ENCODE assay signal across 10 cellular contexts in the genomic region with DNA sequence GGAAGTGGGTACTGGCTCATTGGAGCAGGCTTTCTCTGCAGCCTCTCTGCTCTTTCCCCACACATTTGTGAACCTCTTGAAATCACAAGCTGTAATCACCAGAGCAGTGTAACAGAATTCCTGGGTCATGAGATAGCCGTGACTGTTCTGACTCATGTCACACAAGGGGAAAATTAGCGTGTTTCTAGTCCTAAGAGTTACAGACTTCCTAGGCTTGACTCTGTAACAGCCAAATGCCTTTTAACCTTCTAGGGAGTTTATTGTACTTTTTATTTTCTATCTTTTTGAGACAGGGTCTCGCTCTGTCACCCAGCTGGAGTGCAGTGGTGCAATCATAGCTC. TPM values are rescaled to one million over a fixed set of nuclear protein-coding genes. Genes with fewer than 3 reads are reported as not detected.
A peak's percentile ranks its signal among the peaks of the same experiment; 100 is the strongest.
DNase-seq lines count a peak whose midpoint lies in the region; ATAC-seq, FAIRE-seq and TF ChIP-seq lines count a peak whose summit lies in the region.
"Had no signal": no experiment of that assay in that cellular context is flagged by ENCODE, and none has a peak within 500 bp of the region (broad histone marks: within the 10 kb centered on the region; RNA-seq: fewer than 3 reads in every experiment).

No MANE protein-coding gene starts in this region.

- H3K27me3 ChIP-seq in GM12878 (replicated peaks in 1 of 2; ENCODE audit: control insufficient read depth in 2 of 2, insufficient read depth in 2 of 2, low read length in 1 of 2) (no peaks in the 10 kb centered on the region), HepG2 (ENCODE audit: control insufficient read depth in 1 of 2, insufficient read depth in 2 of 2, low read length in 2 of 2) (no peaks in the 10 kb centered on the region)

- TF ChIP-seq POLR2A in GM12878 (IDR thresholded peaks at IDR 0.05; ENCODE audit: low read depth, low read length) (no peak), HepG2 (IDR thresholded peaks at IDR 0.05; ENCODE audit: insufficient read depth in 1 of 2, low read depth in 2 of 2, low read length in 2 of 2) (no peak)

- H2AFZ ChIP-seq in GM12878 (ENCODE audit: control insufficient read depth, low read depth, low read length), result no peak overlapping the region
- no peak overlapping the region for H2AFZ ChIP-seq in HepG2 (ENCODE audit: low read length)

- peak; percentile 69 for FAIRE-seq in GM12878 (lab: Jason Lieb, UNC)
- no peak for FAIRE-seq in HepG2 (lab: Jason Lieb, UNC)
- FAIRE-seq: GM18507 had no signal

- BruUV-seq in GM12878 (replicated peaks; lab: Mats Ljungman, UMichigan) (no TSS peak), HepG2 (replicated peaks; lab: Mats Ljungman, UMichigan) (no TSS peak)

- POLR2A ChIA-PET in GM12878 (lab: Charles Lee) (interaction anchor here (1.5 to 2.4 kb wide), 3 partner anchors 10 to 22 kb away, joined by 6 to 7 read pairs (median 6); no protein-coding TSS in a partner anchor), HepG2 (lab: Yijun Ruan, JAX) (interaction anchor here (0.8 to 1.0 kb wide), 2 partner anchors 17 to 74 kb away, joined by 3 read pairs; a partner anchor contains a TSS)
- POLR2A ChIA-PET in activated CD4-positive, alpha-beta T cell treated with anti-CD3 and anti-CD28 coated beads for 36 hours (lab: Charles Lee), result no interaction called here

- H4K20me1 ChIP-seq in GM12878 (ENCODE audit: control insufficient read depth, insufficient read depth) (no peaks in the 10 kb centered on the region; the same call in 1 of the 2 replicates), HepG2 (ENCODE audit: insufficient read depth, low read length) (no peaks in the 10 kb centered on the region)

- DNase-seq in AG08395 (ENCODE audit: low spot score) (peak; percentile 88), GM12878 (ENCODE audit: low read depth, low spot score) (no peak), HepG2 (ENCODE audit: low spot score) (peak; percentile 58), NCI-H2171 (lab: John Stamatoyannopoulos, UW) (no peak), NCI-H748 treated with DMSO at 0.1 percent for 48 hours (lab: John Stamatoyannopoulos, UW) (no peak)
- DNase-seq in activated CD4-positive, alpha-beta T cell treated with anti-CD3 and anti-CD28 coated beads for 36 hours, result no peak

- 24% methylated on average over 3 of the region's 3 CpGs for WGBS in GM12878 (ENCODE audit: insufficient coverage, insufficient replicate concordance, low lambda C conversion rate, missing lambda C conversion rate)
- WGBS in HepG2 (ENCODE audit: low lambda C conversion rate), result 83% methylated on average over 3 of the region's 3 CpGs

- H3K4me2 ChIP-seq in GM12878 (ENCODE audit: control insufficient read depth, insufficient read depth) (peak overlapping the region; percentile 19; the same call in 1 of the 2 replicates), HepG2 (ENCODE audit: low read depth, low read length) (no peak overlapping the region)

- no peak overlapping the region for H3K27ac Mint-ChIP-seq in activated CD4-positive, alpha-beta T cell treated with anti-CD3 and anti-CD28 coated beads for 36 hours

- H3K9me3 Mint-ChIP-seq in activated CD4-positive, alpha-beta T cell treated with anti-CD3 and anti-CD28 coated beads for 36 hours (ENCODE audit: low read depth), result no peaks in the 10 kb centered on the region
- H3K9me3 Mint-ChIP-seq: central memory CD8-positive, alpha-beta T cell had no signal

- peak; percentile 49 for ATAC-seq in HG02870 (IDR thresholded peaks at IDR 0.05; ENCODE audit: unreplicated experiment)
- ATAC-seq in GM12878, result peak; percentile 66
- ATAC-seq in HepG2, result no peak
- no peak for ATAC-seq in activated CD4-positive, alpha-beta T cell treated with anti-CD3 and anti-CD28 coated beads for 36 hours
- no peak for ATAC-seq in HG02588 (IDR thresholded peaks at IDR 0.05; ENCODE audit: unreplicated experiment)

- intact Hi-C loops in GM12878 (cut with micrococcal nuclease; ENCODE audit: unreplicated experiment) (no loop called here), HepG2 (cut with micrococcal nuclease; ENCODE audit: unreplicated experiment) (no loop called here)
- intact Hi-C loops in activated CD4-positive, alpha-beta T cell treated with anti-CD3 and anti-CD28 coated beads for 36 hours (cut with DNase I, micrococcal nuclease), result no loop called here

- H3K27ac ChIP-seq in GM12878 (ENCODE audit: control insufficient read depth, insufficient read depth) (peak overlapping the region; percentile 57), HepG2 (ENCODE audit: extremely low read length, insufficient read depth, low read length) (peak overlapping the region; percentile 29)

- H3K4me3 Mint-ChIP-seq in activated CD4-positive, alpha-beta T cell treated with anti-CD3 and anti-CD28 coated beads for 36 hours, result no peak overlapping the region
- H3K4me3 Mint-ChIP-seq: central memory CD8-positive, alpha-beta T cell had no signal

- peaks cover 8% of the 10 kb centered on the region for H3K36me3 Mint-ChIP-seq in activated CD4-positive, alpha-beta T cell treated with anti-CD3 and anti-CD28 coated beads for 36 hours (ENCODE audit: low read depth)

- in situ Hi-C loops in GM12878 (cut with MboI), result no loop called here
- in situ Hi-C loops in HepG2 (cut with HindIII; ENCODE audit: extremely low pct_ligation_motif_present, low pct_unique_long_range_greater_than_20kb), result no loop called here

- H3K27me3 Mint-ChIP-seq in activated CD4-positive, alpha-beta T cell treated with anti-CD3 and anti-CD28 coated beads for 36 hours, result no peaks in the 10 kb centered on the region
- H3K27me3 Mint-ChIP-seq: central memory CD8-positive, alpha-beta T cell had no signal

- CTCF ChIA-PET in GM12878 (lab: Yijun Ruan, JAX), result interaction anchor here (1.2 to 2.6 kb wide), 4 partner anchors 10 to 64 kb away, joined by 3 to 7 read pairs (median 4); no protein-coding TSS in a partner anchor
- CTCF ChIA-PET in HepG2 (lab: Yijun Ruan, JAX; ENCODE audit: low intra/inter-chr PET ratio, low total read pairs), result no interaction called here
- CTCF ChIA-PET in activated CD4-positive, alpha-beta T cell treated with anti-CD3 and anti-CD28 coated beads for 36 hours (lab: Charles Lee), result interaction anchor here (0.7 to 1.6 kb wide), 3 partner anchors 12 to 124 kb away, joined by 3 to 5 read pairs (median 3); no protein-coding TSS in a partner anchor

- H3K4me1 ChIP-seq in GM12878 (ENCODE audit: control insufficient read depth, insufficient read depth, low read length) (peaks cover 35% of the 10 kb centered on the region), HepG2 (ENCODE audit: insufficient read depth, low read length) (peaks cover 50% of the 10 kb centered on the region)

- SMC1A ChIA-PET in GM12878 (lab: Charles Lee; ENCODE audit: uncharacterized antibody, unreplicated experiment), result interaction anchor here (0.7 to 3.0 kb wide), 6 partner anchors 10 to 1511 kb away, joined by 3 to 17 read pairs (median 4); no protein-coding TSS in a partner anchor

- H3K36me3 ChIP-seq in GM12878 (ENCODE audit: control insufficient read depth in 2 of 2, insufficient read depth in 2 of 2, low read length in 1 of 2), result peaks cover 6 to 18% of the 10 kb centered on the region in 2 experiments; a peak in 3 of 4 replicates
- H3K36me3 ChIP-seq in HepG2 (replicated peaks in 1 of 2; ENCODE audit: control insufficient read depth in 1 of 2, insufficient read depth in 2 of 2, low read length in 2 of 2), result peaks cover 0 to 8% of the 10 kb centered on the region in 2 experiments; a peak in 3 of 5 replicates

- no peak for TF ChIP-seq CTCF in GM12878 (IDR thresholded peaks at IDR 0.05 in 2 of 3, conservative IDR thresholded peaks at IDR 0.05 in 1 of 3; ENCODE audit: control insufficient read depth in 2 of 3, extremely low read depth in 1 of 3, insufficient read depth in 1 of 3, low read depth in 3 of 3, low read length in 3 of 3)
- no peak for TF ChIP-seq CTCF in HepG2 (CRISPR knock-in tag; IDR thresholded peaks at IDR 0.05)

- peaks cover 77% of the 10 kb centered on the region for H3K79me2 ChIP-seq in GM12878 (ENCODE audit: control insufficient read depth, insufficient read depth, low read length)
- peaks cover 79% of the 10 kb centered on the region for H3K79me2 ChIP-seq in HepG2 (ENCODE audit: insufficient read depth, low read length)

- H3K4me3 ChIP-seq in GM12878 (peak overlapping the region; percentile 22; the same call in 1 of the 2 replicates), HepG2 (replicated peaks in 1 of 3; ENCODE audit: insufficient read depth in 1 of 3, low read depth in 2 of 3, low read length in 3 of 3) (no peak overlapping the region)

- no peak overlapping the region; the same call in 1 of the 2 replicates for H3K9ac ChIP-seq in GM12878 (ENCODE audit: control insufficient read depth, insufficient read depth, low read length)
- H3K9ac ChIP-seq in HepG2 (ENCODE audit: insufficient read depth, low read depth, low read length), result no peak overlapping the region

- TF ChIP-seq RAD21 in GM12878 (IDR thresholded peaks at IDR 0.05; ENCODE audit: insufficient read depth, low read depth, low read length), result no peak
- TF ChIP-seq RAD21 in HepG2 (CRISPR knock-in tag; IDR thresholded peaks at IDR 0.05), result no peak

- RAD21 ChIA-PET in GM12878 (lab: Charles Lee; ENCODE audit: unreplicated experiment), result interaction anchor here (0.8 to 2.2 kb wide), 4 partner anchors 11 to 24 kb away, joined by 3 to 9 read pairs (median 5); no protein-coding TSS in a partner anchor

- TF ChIP-seq EP300 in GM12878 (IDR thresholded peaks at IDR 0.05; ENCODE audit: borderline replicate concordance in 1 of 2, control insufficient read depth in 1 of 2, low read depth in 2 of 2, low read length in 2 of 2), result no peak
- TF ChIP-seq EP300 in HepG2 (IDR thresholded peaks at IDR 0.05; ENCODE audit: low read depth in 2 of 2, low read length in 2 of 2), result no peak
- no peak for TF ChIP-seq EP300 in HepG2 (CRISPR knock-in tag; IDR thresholded peaks at IDR 0.05; ENCODE audit: borderline replicate concordance)

- H3K4me1 Mint-ChIP-seq in activated CD4-positive, alpha-beta T cell treated with anti-CD3 and anti-CD28 coated beads for 36 hours, result peaks cover 9% of the 10 kb centered on the region

- H3K9me3 ChIP-seq in GM12878 (replicated peaks; ENCODE audit: control insufficient read depth, insufficient read depth, low read length), result no peaks in the 10 kb centered on the region
- no peaks in the 10 kb centered on the region for H3K9me3 ChIP-seq in HepG2 (ENCODE audit: low read length)

RNA-seq across cellular contexts. Expression of a gene that starts 54.7 kb away (rescaled TPM):
- 76.4 and 80.8 TPM in 2 replicates for total RNA-seq in GM12878 (2013; cell fraction: nucleolus; rRNA removed)
- total RNA-seq in GM12878 (2014; rRNA removed), result 29.4 and 32.0 TPM in 2 replicates
- total RNA-seq in GM12878 (2014; rRNA removed; fragmentation: Illumina TruSeq; extraction: Trizol), result 20.6 and 22.2 TPM in 2 replicates
- 43.1 and 46.2 TPM in 2 replicates for total RNA-seq in GM12878 (2021)
- polyA plus RNA-seq in GM12878 (2011; ENCODE audit: low read depth), result 15.1 TPM
- polyA plus RNA-seq in GM12878 (2011; rRNA removed), result 18.7 and 25.2 TPM in 2 replicates
- polyA plus RNA-seq in GM12878 (2011; cell fraction: cytosol; rRNA removed), result 22.7 and 26.2 TPM in 2 replicates
- 49.2 and 51.0 TPM in 2 replicates for polyA plus RNA-seq in GM12878 (2011; cell fraction: nucleus; rRNA removed)
- 23.0 and 27.8 TPM in 2 replicates for polyA plus RNA-seq in GM12878 (2012)
- polyA plus RNA-seq in GM12878 (2014; fragmentation: Illumina TruSeq; extraction: Trizol), result 23.9 and 28.3 TPM in 2 replicates
- 1 to 10 TPM; 6.6 to 6.7 TPM for polyA plus RNA-seq in GM12878 (2014; fragmentation: Nextera tagmentation; extraction: Ambion mirVana)
- 32.1 and 32.3 TPM in 2 replicates for polyA plus RNA-seq in GM12878 (2014; rRNA removed)
- polyA plus RNA-seq in GM12878 (2016; fragmentation: Nextera tagmentation; extraction: Ambion mirVana), result 1 to 10 TPM; 7.2 to 9.8 TPM
- polyA minus RNA-seq in GM12878 (2011; rRNA and poly(A)+ RNA removed), result 44.9 and 47.8 TPM in 2 replicates
- 14.8 and 17.8 TPM in 2 replicates for polyA minus RNA-seq in GM12878 (2011; cell fraction: cytosol; rRNA and poly(A)+ RNA removed)
- 40.6 and 63.4 TPM in 2 replicates for polyA minus RNA-seq in GM12878 (2011; cell fraction: nucleus; rRNA and poly(A)+ RNA removed)
- 20.5 and 22.8 TPM in 2 replicates for total RNA-seq in HepG2 (2016; rRNA removed; fragmentation: Illumina TruSeq; extraction: Trizol)
- 7.0 and 7.4 TPM in 2 replicates for total RNA-seq in HepG2 (2016; cell fraction: cytosol; rRNA removed; fragmentation: Illumina TruSeq; extraction: Trizol; ENCODE audit: low read depth)
- total RNA-seq in HepG2 (2016; cell fraction: insoluble cytoplasmic fraction; rRNA removed; fragmentation: Illumina TruSeq; extraction: Trizol), result 18.0 and 21.4 TPM in 2 replicates
- 20.7 and 21.5 TPM in 2 replicates for total RNA-seq in HepG2 (2016; cell fraction: membrane; rRNA removed; fragmentation: Illumina TruSeq; extraction: Trizol)
- 26.3 and 30.0 TPM in 2 replicates for total RNA-seq in HepG2 (2016; cell fraction: nucleus; rRNA removed; fragmentation: Illumina TruSeq; extraction: Trizol)
- 40.8 and 46.6 TPM in 2 replicates for polyA plus RNA-seq in HepG2 (2011; rRNA removed)
- polyA plus RNA-seq in HepG2 (2011; cell fraction: cytosol; rRNA removed), result 29.8 and 35.8 TPM in 2 replicates
- polyA plus RNA-seq in HepG2 (2011; cell fraction: nucleus; rRNA removed), result 63.9 and 75.8 TPM in 2 replicates
- polyA plus RNA-seq in HepG2 (2012), result 21.6 and 24.2 TPM in 2 replicates
- 3.6 and 5.4 TPM in 2 replicates for polyA plus RNA-seq in HepG2 (2016; cell fraction: cytosol; fragmentation: Illumina TruSeq; extraction: Trizol; ENCODE audit: low read depth)
- 16.6 and 20.2 TPM in 2 replicates for polyA plus RNA-seq in HepG2 (2016; cell fraction: insoluble cytoplasmic fraction; fragmentation: Illumina TruSeq; extraction: Trizol; ENCODE audit: low read depth)
- 11.6 and 12.7 TPM in 2 replicates for polyA plus RNA-seq in HepG2 (2016; cell fraction: membrane; fragmentation: Illumina TruSeq; extraction: Trizol; ENCODE audit: low read depth)
- 39.7 and 45.7 TPM in 2 replicates for polyA plus RNA-seq in HepG2 (2016; cell fraction: nucleus; fragmentation: Illumina TruSeq; extraction: Trizol; ENCODE audit: insufficient read depth, low read depth)
- polyA minus RNA-seq in HepG2 (2011; rRNA and poly(A)+ RNA removed; ENCODE audit: low replicate concordance), result 22.1 and 65.6 TPM in 2 replicates
- 39.4 and 40.2 TPM in 2 replicates for polyA minus RNA-seq in HepG2 (2011; cell fraction: cytosol; rRNA and poly(A)+ RNA removed)
- polyA minus RNA-seq in HepG2 (2011; cell fraction: nucleus; rRNA and poly(A)+ RNA removed), result 71.6 and 79.1 TPM in 2 replicates
- 10 to 100 TPM; 22.4 to 23.6 TPM for total RNA-seq in activated CD4-positive, alpha-beta T cell treated with anti-CD3 and anti-CD28 coated beads for 36 hours

Comparison
In these comparisons a context has a peak if more than half of its experiments do, and no peak if none do; other contexts are left out.
1. DNase-seq: peak in AG08395 (single experiment) and HepG2 (single experiment); none in GM12878 (single experiment), activated CD4-positive, alpha-beta T cell treated with anti-CD3 and anti-CD28 coated beads for 36 hours (single experiment), NCI-H2171 (single experiment) and NCI-H748 treated with DMSO at 0.1 percent for 48 hours (single experiment).
2. ATAC-seq: peak in HG02870 (single experiment) and GM12878 (single experiment); none in HepG2 (single experiment), activated CD4-positive, alpha-beta T cell treated with anti-CD3 and anti-CD28 coated beads for 36 hours (single experiment) and HG02588 (single experiment).